Comparison of ENCODE assay signal across 10 cellular contexts in the genomic region with DNA sequence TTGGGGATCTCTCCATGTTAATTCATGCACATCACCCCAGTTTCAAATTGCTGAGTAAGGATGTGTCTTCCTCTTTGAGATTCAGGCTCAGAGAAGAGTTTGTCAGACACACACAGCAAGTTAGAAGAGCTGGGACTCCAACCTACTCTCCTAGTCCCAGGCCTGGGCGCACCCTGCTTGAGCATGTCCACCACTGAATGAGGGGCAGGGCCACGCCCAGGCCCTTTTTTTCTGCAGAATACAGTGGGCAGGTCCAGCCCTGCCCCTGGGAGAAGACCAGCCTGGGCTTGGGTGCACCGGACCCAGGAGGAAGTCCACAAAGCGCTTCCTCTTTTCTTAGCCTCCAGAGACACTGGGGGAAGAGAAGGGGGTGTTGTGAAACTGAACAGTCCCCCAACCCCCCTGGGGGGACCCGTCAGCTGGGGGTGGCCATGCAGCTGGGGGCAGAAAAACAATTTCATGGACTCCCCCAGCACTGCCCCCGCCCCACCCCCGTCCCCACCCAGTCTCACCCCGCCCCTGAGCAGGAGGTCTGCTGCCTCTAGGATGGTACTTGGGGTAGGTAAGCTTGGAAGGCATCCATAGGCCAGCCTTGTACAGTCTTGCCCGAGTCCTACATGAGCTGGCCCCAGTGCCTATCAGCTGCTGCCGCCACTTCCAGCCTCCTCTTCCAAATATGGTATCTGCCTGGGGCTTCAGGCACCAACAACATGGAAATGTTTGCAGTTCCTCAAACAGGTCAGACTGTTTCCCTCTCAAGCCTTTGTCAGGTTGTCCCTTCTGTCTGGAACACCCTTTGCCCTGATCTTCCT. TPM values are rescaled to one million over a fixed set of nuclear protein-coding genes. Genes with fewer than 3 reads are reported as not detected.
DNase-seq lines count a peak whose midpoint lies in the region; ATAC-seq, FAIRE-seq and TF ChIP-seq lines count a peak whose summit lies in the region.
"Had no signal": no experiment of that assay in that cellular context is flagged by ENCODE, and none has a peak within 500 bp of the region (broad histone marks: within the 10 kb centered on the region; RNA-seq: fewer than 3 reads in every experiment).

No MANE protein-coding gene starts in this region.

- DNase-seq in T-helper 17 cell (no peak), mesendoderm (no peak), NCI-H2227 treated with DMSO at 0.1 percent for 48 hours (lab: John Stamatoyannopoulos, UW) (no peak), D721Med (ENCODE audit: insufficient read length, low spot score) (no peak), NCI-H187 treated with DMSO at 0.1 percent for 48 hours (lab: John Stamatoyannopoulos, UW) (no peak), suprapubic skin (ENCODE audit: low spot score in 2 of 2) (no peak)
- DNase-seq: MG63 had no signal

- no peak for TF ChIP-seq EP300 in suprapubic skin (IDR thresholded peaks at IDR 0.05)

- peaks cover 3% of the 10 kb centered on the region for H3K4me1 Mint-ChIP-seq in T-helper 17 cell

- H3K23ac ChIP-seq in mesendoderm (ENCODE audit: low read length) = no peak overlapping the region

- H3K4me3 Mint-ChIP-seq in T-helper 17 cell = no peak overlapping the region
- H3K4me3 Mint-ChIP-seq: activated naive CD8-positive, alpha-beta T cell had no signal

- H3K27ac ChIP-seq in mesendoderm (ENCODE audit: low read depth, low read length) (no peak overlapping the region), suprapubic skin (no peak overlapping the region)

- no peak for TF ChIP-seq CTCF in D721Med (IDR thresholded peaks at IDR 0.05; ENCODE audit: insufficient read depth, missing control alignments)
- TF ChIP-seq CTCF in suprapubic skin (IDR thresholded peaks at IDR 0.05) = no peak

- H3K56ac ChIP-seq in mesendoderm (ENCODE audit: low read length) = peak overlapping the region; percentile 34

- H3K9ac ChIP-seq in mesendoderm (ENCODE audit: low read length) = no peak overlapping the region

- FAIRE-seq in D721Med (lab: Jason Lieb, UNC) = no peak

- no peaks in the 10 kb centered on the region for H3K79me2 ChIP-seq in mesendoderm (ENCODE audit: control insufficient read depth, insufficient read depth, low read length)

- no peak overlapping the region for H2AK5ac ChIP-seq in mesendoderm (ENCODE audit: low read length)

- H3K79me1 ChIP-seq in mesendoderm (ENCODE audit: low read length) = no peaks in the 10 kb centered on the region

- H4K5ac ChIP-seq in mesendoderm (ENCODE audit: low read length) = no peak overlapping the region

- no peak overlapping the region for H3K4me2 ChIP-seq in mesendoderm (ENCODE audit: low read length)

- H3K9me3 ChIP-seq in T-helper 17 cell (ENCODE audit: control insufficient read depth, low read length, poor library complexity, severe bottlenecking) (no peaks in the 10 kb centered on the region), suprapubic skin (no peaks in the 10 kb centered on the region)

- ATAC-seq in GM18502 (IDR thresholded peaks at IDR 0.05; ENCODE audit: poor library complexity, unreplicated experiment) = peak; percentile 73
- ATAC-seq in HG03025 (IDR thresholded peaks at IDR 0.05; ENCODE audit: low FRiP score, unreplicated experiment) = peak; percentile 59
- ATAC-seq in T-helper 17 cell = peak; percentile 76

- no peak overlapping the region for H2BK15ac ChIP-seq in mesendoderm (replicated peaks; ENCODE audit: low read depth)

- no peak overlapping the region for H2BK5ac ChIP-seq in mesendoderm (ENCODE audit: low read length)

- H3K4ac ChIP-seq in mesendoderm (ENCODE audit: low read depth, low read length) = no peak overlapping the region

- no peak for TF ChIP-seq POLR2A in suprapubic skin (IDR thresholded peaks at IDR 0.05)

- H3K27me3 ChIP-seq in mesendoderm (ENCODE audit: insufficient read depth, low read length, poor library complexity) (no peaks in the 10 kb centered on the region), suprapubic skin (peaks cover 14% of the 10 kb centered on the region)

- no peaks in the 10 kb centered on the region for H3K4me1 ChIP-seq in mesendoderm (ENCODE audit: control insufficient read depth, low read depth, low read length)
- peaks cover 3% of the 10 kb centered on the region for H3K4me1 ChIP-seq in suprapubic skin

- H3K18ac ChIP-seq in mesendoderm (ENCODE audit: low read length) = no peak overlapping the region

- WGBS in mesendoderm (ENCODE audit: extremely low coverage, insufficient coverage, low lambda C conversion rate) = no CpG with 5 or more reads among the region's 10 CpGs
- WGBS in suprapubic skin = 8% methylated on average over 7 of the region's 10 CpGs

- no peak overlapping the region for H3K27ac Mint-ChIP-seq in T-helper 17 cell
- H3K27ac Mint-ChIP-seq: activated naive CD8-positive, alpha-beta T cell had no signal

- no peak overlapping the region for H4K8ac ChIP-seq in mesendoderm (ENCODE audit: low read depth, low read length)

- H3K4me3 ChIP-seq in mesendoderm (ENCODE audit: low read length) = no peak overlapping the region
- no peak overlapping the region for H3K4me3 ChIP-seq in suprapubic skin
- H3K4me3 ChIP-seq: MG63 had no signal

- no peaks in the 10 kb centered on the region for H3K36me3 ChIP-seq in mesendoderm (ENCODE audit: control insufficient read depth, insufficient read depth, low read length)
- no peaks in the 10 kb centered on the region for H3K36me3 ChIP-seq in suprapubic skin
- H3K36me3 ChIP-seq: MG63 had no signal

- H3K27me3 Mint-ChIP-seq in T-helper 17 cell = peaks cover 79% of the 10 kb centered on the region

- peaks cover 2% of the 10 kb centered on the region for H3K36me3 Mint-ChIP-seq in T-helper 17 cell (ENCODE audit: low read depth)
- H3K36me3 Mint-ChIP-seq: activated naive CD8-positive, alpha-beta T cell had no signal

- no peak overlapping the region for H2BK120ac ChIP-seq in mesendoderm (ENCODE audit: low read depth, low read length)

RNA-seq across cellular contexts. Expression of a gene that starts 11.7 kb away (rescaled TPM):
- total RNA-seq in T-helper 17 cell = 1 to 10 TPM; 1.3 to 7.5 TPM
- polyA plus RNA-seq in mesendoderm (2013, experiment 1 of 2) = 0.07 TPM
- 0.15 TPM for polyA plus RNA-seq in mesendoderm (2013, experiment 2 of 2)
- total RNA-seq in suprapubic skin = 1 to 10 TPM; 5.0 to 10.0 (median 6.6) TPM

RNA-seq across cellular contexts. Expression of a gene that starts 30.1 kb away (rescaled TPM):
- total RNA-seq in T-helper 17 cell = not detected
- polyA plus RNA-seq in mesendoderm (2013, experiment 1 of 2) = 1.4 TPM
- 1.3 TPM for polyA plus RNA-seq in mesendoderm (2013, experiment 2 of 2)
- 1 to 10 TPM in 3 of 4 donors, under 1 TPM in 1; 0.62 to 3.4 (median 1.4) TPM for total RNA-seq in suprapubic skin
